Comparison of ENCODE assay signal across 1 cellular context in the genomic region with DNA sequence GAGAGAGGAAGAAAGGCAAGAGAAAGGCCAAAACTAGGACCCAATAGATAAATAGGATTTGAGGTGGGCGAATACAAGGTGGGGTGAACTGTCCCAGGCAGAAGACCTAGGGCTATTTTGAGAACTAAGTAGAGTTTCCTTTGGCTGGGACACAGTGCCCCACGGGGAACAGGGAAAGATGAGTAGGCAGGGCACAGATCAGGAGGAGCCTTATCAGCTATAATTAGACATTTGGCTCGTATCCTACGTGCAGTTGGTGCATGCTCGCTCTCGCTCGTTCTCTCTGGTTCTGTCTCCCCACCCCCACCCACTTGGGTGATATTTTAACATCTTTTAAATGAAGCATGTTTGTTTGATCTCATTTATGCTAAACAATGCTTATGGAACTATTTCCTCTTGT.
TF ChIP-seq lines count a peak whose summit lies in the region.

No MANE protein-coding gene starts in this region.

TF ChIP-seq in WTC11, 78 proteins besides CTCF, POLR2A, EP300 and RAD21 (continued from another document):
- TF ChIP-seq, protein P1, sequence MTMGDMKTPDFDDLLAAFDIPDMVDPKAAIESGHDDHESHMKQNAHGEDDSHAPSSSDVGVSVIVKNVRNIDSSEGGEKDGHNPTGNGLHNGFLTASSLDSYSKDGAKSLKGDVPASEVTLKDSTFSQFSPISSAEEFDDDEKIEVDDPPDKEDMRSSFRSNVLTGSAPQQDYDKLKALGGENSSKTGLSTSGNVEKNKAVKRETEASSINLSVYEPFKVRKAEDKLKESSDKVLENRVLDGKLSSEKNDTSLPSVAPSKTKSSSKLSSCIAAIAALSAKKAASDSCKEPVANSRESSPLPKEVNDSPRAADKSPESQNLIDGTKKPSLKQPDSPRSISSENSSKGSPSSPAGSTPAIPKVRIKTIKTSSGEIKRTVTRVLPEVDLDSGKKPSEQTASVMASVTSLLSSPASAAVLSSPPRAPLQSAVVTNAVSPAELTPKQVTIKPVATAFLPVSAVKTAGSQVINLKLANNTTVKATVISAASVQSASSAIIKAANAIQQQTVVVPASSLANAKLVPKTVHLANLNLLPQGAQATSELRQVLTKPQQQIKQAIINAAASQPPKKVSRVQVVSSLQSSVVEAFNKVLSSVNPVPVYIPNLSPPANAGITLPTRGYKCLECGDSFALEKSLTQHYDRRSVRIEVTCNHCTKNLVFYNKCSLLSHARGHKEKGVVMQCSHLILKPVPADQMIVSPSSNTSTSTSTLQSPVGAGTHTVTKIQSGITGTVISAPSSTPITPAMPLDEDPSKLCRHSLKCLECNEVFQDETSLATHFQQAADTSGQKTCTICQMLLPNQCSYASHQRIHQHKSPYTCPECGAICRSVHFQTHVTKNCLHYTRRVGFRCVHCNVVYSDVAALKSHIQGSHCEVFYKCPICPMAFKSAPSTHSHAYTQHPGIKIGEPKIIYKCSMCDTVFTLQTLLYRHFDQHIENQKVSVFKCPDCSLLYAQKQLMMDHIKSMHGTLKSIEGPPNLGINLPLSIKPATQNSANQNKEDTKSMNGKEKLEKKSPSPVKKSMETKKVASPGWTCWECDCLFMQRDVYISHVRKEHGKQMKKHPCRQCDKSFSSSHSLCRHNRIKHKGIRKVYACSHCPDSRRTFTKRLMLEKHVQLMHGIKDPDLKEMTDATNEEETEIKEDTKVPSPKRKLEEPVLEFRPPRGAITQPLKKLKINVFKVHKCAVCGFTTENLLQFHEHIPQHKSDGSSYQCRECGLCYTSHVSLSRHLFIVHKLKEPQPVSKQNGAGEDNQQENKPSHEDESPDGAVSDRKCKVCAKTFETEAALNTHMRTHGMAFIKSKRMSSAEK (CRISPR knock-in tag; IDR thresholded peaks at IDR 0.05; ENCODE audit: borderline replicate concordance) = no peak
- TF ChIP-seq E2F4 (CRISPR knock-in tag; IDR thresholded peaks at IDR 0.05; ENCODE audit: borderline replicate concordance, low read depth) (no peak), ZNF232 (CRISPR knock-in tag; IDR thresholded peaks at IDR 0.05) (no peak)
